In genomic region chr6:135624402-135625297, GRCh38 we compare ENCODE assay signal across 16 cellular contexts.
DNase-seq lines count a peak whose midpoint lies in the region; ATAC-seq and TF ChIP-seq lines count a peak whose summit lies in the region.
"Had no signal": no experiment of that assay in that cellular context is flagged by ENCODE, and none has a peak within 500 bp of the region (broad histone marks: within the 10 kb centered on the region; RNA-seq: fewer than 3 reads in every experiment).

No MANE protein-coding gene starts in this region.

- peaks cover 70% of the 10 kb centered on the region for H3K4me1 Mint-ChIP-seq in activated T-cell treated with anti-CD3 and anti-CD28 coated beads, Interleukin-2, amount 50 U/mL, for 72 hours (ENCODE audit: low read depth)
- H3K4me1 Mint-ChIP-seq: neural progenitor cell had no signal

- TF ChIP-seq CTCF in fibroblast of pulmonary artery (IDR thresholded peaks at IDR 0.05; ENCODE audit: low read length, missing control alignments): no peak

- H3K4me3 ChIP-seq in fibroblast of pulmonary artery (replicated peaks; ENCODE audit: low read depth, low read length): no peak overlapping the region
- H3K4me3 ChIP-seq: lung, neural progenitor cell, PC-9, right atrium auricular region had no signal

- peak; percentile 12 for DNase-seq in stimulated activated CD4-positive, alpha-beta T cell treated with anti-CD3 and anti-CD28 coated beads, Interleukin-1b, Interleukin-23, amount 100 ng/mL, for 48 hours
- DNase-seq in stimulated activated CD4-positive, alpha-beta T cell treated with anti-CD3 and anti-CD28 coated beads, Interleukin-15, amount 100 ng/mL, for 24 hours: no peak
- peak; percentile 30 to 37 for DNase-seq in activated T-cell treated with anti-CD3 and anti-CD28 coated beads, Interleukin-2, amount 50 U/mL, for 72 hours
- peak; percentile 4 for DNase-seq in fibroblast of pulmonary artery (ENCODE audit: low read depth)
- peak; percentile 18 for DNase-seq in stromal cell of bone marrow (ENCODE audit: low read depth)
- DNase-seq in cerebellar nuclear complex (lab: John Stamatoyannopoulos, UW): no peak
- DNase-seq: effector CD8-positive, alpha-beta T cell; NCI-H1930; NCI-H524; SK-N-SH had no signal

- H3K9me3 Mint-ChIP-seq in activated T-cell treated with anti-CD3 and anti-CD28 coated beads, Interleukin-2, amount 50 U/mL, for 72 hours: peaks cover 5 to 12% of the 10 kb centered on the region in 2 donors
- H3K9me3 Mint-ChIP-seq: neural progenitor cell had no signal

- peak overlapping the region; percentile 40 to 88 for H3K4me3 Mint-ChIP-seq in activated T-cell treated with anti-CD3 and anti-CD28 coated beads, Interleukin-2, amount 50 U/mL, for 72 hours
- H3K4me3 Mint-ChIP-seq: neural progenitor cell had no signal

- no peaks in the 10 kb centered on the region for H3K27me3 Mint-ChIP-seq in activated T-cell treated with anti-CD3 and anti-CD28 coated beads, Interleukin-2, amount 50 U/mL, for 72 hours (ENCODE audit: low read depth)

- peak; percentile 89 to 91 for ATAC-seq in activated T-cell treated with anti-CD3 and anti-CD28 coated beads, Interleukin-2, amount 50 U/mL, for 72 hours (replicated peaks in 1 of 2)
- ATAC-seq in SK-N-SH treated with all-trans-retinoic acid at 6 μM for 48 hours (no peak), HG03108 (IDR thresholded peaks at IDR 0.05; ENCODE audit: unreplicated experiment) (no peak)

- H3K36me3 Mint-ChIP-seq in activated T-cell treated with anti-CD3 and anti-CD28 coated beads, Interleukin-2, amount 50 U/mL, for 72 hours (ENCODE audit: insufficient read depth in 2 of 2): peaks cover 6 to 46% of the 10 kb centered on the region in 2 donors
- H3K36me3 Mint-ChIP-seq: neural progenitor cell had no signal

- peak overlapping the region; percentile 98 for H3K27ac Mint-ChIP-seq in activated T-cell treated with anti-CD3 and anti-CD28 coated beads, Interleukin-2, amount 50 U/mL, for 72 hours
- H3K27ac Mint-ChIP-seq: neural progenitor cell had no signal

TF ChIP-seq in SK-N-SH treated with all-trans-retinoic acid at 6 μM for 48 hours, 23 proteins besides CTCF, POLR2A, EP300 and RAD21:
- TF ChIP-seq TOX (CRISPR knock-in tag; IDR thresholded peaks at IDR 0.05; ENCODE audit: borderline replicate concordance): no peak
- no peak for TF ChIP-seq ZFP3 (CRISPR knock-in tag; IDR thresholded peaks at IDR 0.05)
- no peak for TF ChIP-seq ISL1 (CRISPR knock-in tag; IDR thresholded peaks at IDR 0.05)
- no peak for TF ChIP-seq ZC3H10 (CRISPR knock-in tag; IDR thresholded peaks at IDR 0.05)
- no peak for TF ChIP-seq ZNF70 (CRISPR knock-in tag; IDR thresholded peaks at IDR 0.05)
- TF ChIP-seq ZFP30 (CRISPR knock-in tag; IDR thresholded peaks at IDR 0.05): no peak
- no peak for TF ChIP-seq SNAI2 (CRISPR knock-in tag; IDR thresholded peaks at IDR 0.05)
- TF ChIP-seq TCF4 (CRISPR knock-in tag; IDR thresholded peaks at IDR 0.05; ENCODE audit: borderline replicate concordance): no peak
- no peak for TF ChIP-seq CSRNP3 (CRISPR knock-in tag; IDR thresholded peaks at IDR 0.05)
- no peak for TF ChIP-seq RARB (CRISPR knock-in tag; IDR thresholded peaks at IDR 0.05)
- no peak for TF ChIP-seq BACH2 (CRISPR knock-in tag; IDR thresholded peaks at IDR 0.05; ENCODE audit: borderline replicate concordance)
- TF ChIP-seq TSHZ2 (CRISPR knock-in tag; IDR thresholded peaks at IDR 0.05): no peak
- no peak for TF ChIP-seq OSR1 (CRISPR knock-in tag; IDR thresholded peaks at IDR 0.05)
- TF ChIP-seq ZNF565 (CRISPR knock-in tag; conservative IDR thresholded peaks at IDR 0.05; ENCODE audit: low read depth): no peak
- TF ChIP-seq CREB5 (CRISPR knock-in tag; IDR thresholded peaks at IDR 0.05; ENCODE audit: low read depth): no peak
- no peak for TF ChIP-seq PPARA (CRISPR knock-in tag; IDR thresholded peaks at IDR 0.05; ENCODE audit: borderline replicate concordance)
- TF ChIP-seq ZNF8 (CRISPR knock-in tag; IDR thresholded peaks at IDR 0.05): no peak
- no peak for TF ChIP-seq GLIS3 (CRISPR knock-in tag; IDR thresholded peaks at IDR 0.05)
- no peak for TF ChIP-seq POU6F1 (CRISPR knock-in tag; IDR thresholded peaks at IDR 0.05; ENCODE audit: borderline replicate concordance, low read depth)

Comparison
In these comparisons a context has a peak if more than half of its experiments do, and no peak if none do; other contexts are left out.
1. DNase-seq: peak in stimulated activated CD4-positive, alpha-beta T cell treated with anti-CD3 and anti-CD28 coated beads, Interleukin-1b, Interleukin-23, amount 100 ng/mL, for 48 hours (single experiment), activated T-cell treated with anti-CD3 and anti-CD28 coated beads, Interleukin-2, amount 50 U/mL, for 72 hours (2 of 2), fibroblast of pulmonary artery (single experiment) and stromal cell of bone marrow (single experiment); none in stimulated activated CD4-positive, alpha-beta T cell treated with anti-CD3 and anti-CD28 coated beads, Interleukin-15, amount 100 ng/mL, for 24 hours (single experiment) and cerebellar nuclear complex (0 of 2).
2. ATAC-seq: peak in activated T-cell treated with anti-CD3 and anti-CD28 coated beads, Interleukin-2, amount 50 U/mL, for 72 hours (2 of 2); none in SK-N-SH treated with all-trans-retinoic acid at 6 μM for 48 hours (single experiment) and HG03108 (single experiment).